In the genomic region with DNA sequence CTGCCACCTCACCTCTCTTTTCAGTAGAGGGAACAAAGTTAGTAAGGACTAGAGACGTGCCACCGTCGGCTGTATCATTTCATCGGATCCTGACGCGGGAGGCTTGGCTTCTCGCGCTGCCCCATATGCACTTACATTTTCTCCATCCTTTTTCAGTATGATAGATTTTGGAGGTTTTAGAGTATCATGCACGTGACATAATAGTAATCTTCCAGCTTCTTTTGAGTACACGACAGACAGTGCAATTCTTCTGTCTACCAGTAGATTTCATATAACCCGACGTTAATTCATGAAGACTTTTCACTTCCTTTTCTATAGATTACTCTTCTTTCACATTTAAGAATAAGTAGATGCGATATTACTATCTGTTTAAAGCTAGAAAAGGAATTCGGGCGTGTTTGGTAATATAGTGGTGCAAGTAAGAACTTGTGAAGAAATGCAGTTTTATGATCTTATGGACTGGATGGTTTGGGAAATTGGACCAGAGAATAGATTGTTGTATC, we compare ENCODE assay signal across 8 cellular contexts. TPM values are rescaled to one million over a fixed set of nuclear protein-coding genes. Genes with fewer than 3 reads are reported as not detected.
DNase-seq lines count a peak whose midpoint lies in the region; ATAC-seq, FAIRE-seq and TF ChIP-seq lines count a peak whose summit lies in the region.
"Had no signal": no experiment of that assay in that cellular context is flagged by ENCODE, and none has a peak within 500 bp of the region (broad histone marks: within the 10 kb centered on the region; RNA-seq: fewer than 3 reads in every experiment).

No MANE protein-coding gene starts in this region.

- no peaks in the 10 kb centered on the region for H3F3A ChIP-seq in PC-3 (ENCODE audit: low read length, unreplicated experiment)

- no peaks in the 10 kb centered on the region for H3K36me3 Mint-ChIP-seq in osteocyte (ENCODE audit: unreplicated experiment)

- no peak for TF ChIP-seq POLR2A in endothelial cell of umbilical vein (IDR thresholded peaks at IDR 0.05; ENCODE audit: low read depth, low read length)

- POLR2A ChIA-PET in PC-3 (lab: Charles Lee; ENCODE audit: unreplicated experiment), result no interaction called here
- POLR2A ChIA-PET in endothelial cell of umbilical vein (lab: Charles Lee), result no interaction called here

- ATAC-seq in GM19351 (IDR thresholded peaks at IDR 0.05; ENCODE audit: unreplicated experiment) (peak; percentile 38), PC-3 (no peak), HG03442 (IDR thresholded peaks at IDR 0.05; ENCODE audit: unreplicated experiment) (no peak), HG03565 (IDR thresholded peaks at IDR 0.05; ENCODE audit: unreplicated experiment) (no peak)

- dilution Hi-C loops in endothelial cell of umbilical vein (cut with MboI; ENCODE audit: extremely low pct_ligation_motif_present, low sequenced_read_pairs), result no loop called here

- peak overlapping the region; percentile 69 for H3K4me3 Mint-ChIP-seq in osteocyte (ENCODE audit: unreplicated experiment)

- no peaks in the 10 kb centered on the region for H3K9me2 ChIP-seq in PC-3 (replicated peaks; ENCODE audit: low read length)

- intact Hi-C loops in PC-3 (cut with micrococcal nuclease), result loop anchor here (2.0 to 5.0 kb wide), 2 partner anchors 48 to 107 kb away; no protein-coding TSS in a partner anchor
- intact Hi-C loops in endothelial cell of umbilical vein (cut with micrococcal nuclease), result loop anchor here (5.0 kb wide), 1 partner anchor 82 kb away; no protein-coding TSS in a partner anchor

- H3K79me2 ChIP-seq in PC-3 (ENCODE audit: low read length), result peaks cover 54% of the 10 kb centered on the region
- H3K79me2 ChIP-seq in endothelial cell of umbilical vein (ENCODE audit: control insufficient read depth, insufficient read depth, low read length), result no peaks in the 10 kb centered on the region

- H3K4me1 Mint-ChIP-seq in osteocyte (ENCODE audit: unreplicated experiment), result peaks cover 11% of the 10 kb centered on the region

- CTCF ChIA-PET in PC-3 (lab: Charles Lee), result interaction anchor here (0.6 to 0.7 kb wide), 3 partner anchors 241 to 1538 kb away, joined by 3 to 8 read pairs (median 5); no protein-coding TSS in a partner anchor
- CTCF ChIA-PET in endothelial cell of umbilical vein (lab: Charles Lee), result interaction anchor here (0.9 kb wide), 1 partner anchor 10 kb away, joined by 3 read pairs; no protein-coding TSS in a partner anchor

- peaks cover 3% of the 10 kb centered on the region; the same call in 1 of the 2 replicates for H3K9me3 ChIP-seq in PC-3 (ENCODE audit: low read length)
- no peaks in the 10 kb centered on the region for H3K9me3 ChIP-seq in endothelial cell of umbilical vein (replicated peaks; ENCODE audit: control insufficient read depth, insufficient read depth, low read length)

- peaks cover 11% of the 10 kb centered on the region for H3K9me3 Mint-ChIP-seq in osteocyte (ENCODE audit: unreplicated experiment)

- H3K27ac ChIP-seq in PC-3 (ENCODE audit: low read length), result peak overlapping the region; percentile 90
- no peak overlapping the region for H3K27ac ChIP-seq in endothelial cell of umbilical vein (ENCODE audit: insufficient read depth, low read depth, low read length)

- H3K36me3 ChIP-seq in PC-3 (ENCODE audit: low read depth, low read length), result no peaks in the 10 kb centered on the region
- no peaks in the 10 kb centered on the region for H3K36me3 ChIP-seq in endothelial cell of umbilical vein (ENCODE audit: control insufficient read depth in 2 of 2, extremely low read depth in 1 of 2, insufficient read depth in 2 of 2, low read length in 2 of 2)

- H3K4me2 ChIP-seq in PC-3 (ENCODE audit: low read length), result peak overlapping the region; percentile 96
- no peak overlapping the region for H3K4me2 ChIP-seq in endothelial cell of umbilical vein (ENCODE audit: insufficient read depth, low read length)

- H3K27me3 ChIP-seq in PC-3 (ENCODE audit: low read length) (no peaks in the 10 kb centered on the region), endothelial cell of umbilical vein (ENCODE audit: control insufficient read depth in 2 of 2, insufficient read depth in 2 of 2, low read length in 2 of 2) (peaks cover 47 to 66% of the 10 kb centered on the region in 2 experiments)

- H4K20me1 ChIP-seq in PC-3 (ENCODE audit: low read length) (peaks cover 13% of the 10 kb centered on the region; the same call in 1 of the 2 replicates), endothelial cell of umbilical vein (replicated peaks; ENCODE audit: control insufficient read depth, extremely low read depth, insufficient read depth, low read length) (no peaks in the 10 kb centered on the region)

- H3K4me3 ChIP-seq in PC-3 (ENCODE audit: low read length) (peak overlapping the region; percentile 100), endothelial cell of umbilical vein (replicated peaks in 1 of 3; ENCODE audit: insufficient read depth in 1 of 3, low read depth in 1 of 3, low read length in 3 of 3) (no peak overlapping the region)

- H3K27me3 Mint-ChIP-seq in osteocyte (ENCODE audit: unreplicated experiment), result peaks cover 67% of the 10 kb centered on the region

- H2AFZ ChIP-seq in PC-3 (ENCODE audit: low read length), result peak overlapping the region; percentile 91
- H2AFZ ChIP-seq in endothelial cell of umbilical vein (ENCODE audit: low read depth, low read length), result peak overlapping the region; percentile 8

- H3K4me1 ChIP-seq in PC-3 (ENCODE audit: insufficient read depth, low read length) (peaks cover 26% of the 10 kb centered on the region), endothelial cell of umbilical vein (ENCODE audit: control insufficient read depth, extremely low read depth, insufficient read depth, low read length) (peaks cover 13% of the 10 kb centered on the region)

- H3K9ac ChIP-seq in PC-3 (ENCODE audit: low read length) (peak overlapping the region; percentile 81), endothelial cell of umbilical vein (replicated peaks; ENCODE audit: extremely low read depth, insufficient read depth, low read length) (no peak overlapping the region)

- BruUV-seq in PC-3 (replicated peaks; lab: Mats Ljungman, UMichigan), result no TSS peak
- no TSS peak for BruUV-seq in endothelial cell of umbilical vein (replicated peaks; lab: Mats Ljungman, UMichigan)

- peak; percentile 46 for FAIRE-seq in endothelial cell of umbilical vein (lab: Jason Lieb, UNC)

- DNase-seq in PC-3 (no peak), endothelial cell of umbilical vein (ENCODE audit: low read depth, low spot score) (no peak), osteocyte (ENCODE audit: extremely low spot score, unreplicated experiment) (no peak), glomerular visceral epithelial cell (ENCODE audit: extremely low spot score) (no peak)

- H3K9me1 ChIP-seq in endothelial cell of umbilical vein (replicated peaks; ENCODE audit: control insufficient read depth, extremely low read depth, insufficient read depth, low read length), result no peaks in the 10 kb centered on the region

- H3K27ac Mint-ChIP-seq in osteocyte (ENCODE audit: unreplicated experiment), result no peak overlapping the region

- TF ChIP-seq CTCF in PC-3 (conservative IDR thresholded peaks at IDR 0.05; ENCODE audit: low read depth, low read length) (no peak; the same call in 1 of the 2 replicates), endothelial cell of umbilical vein (IDR thresholded peaks at IDR 0.05; ENCODE audit: extremely low read depth in 1 of 2, insufficient read depth in 1 of 2, low read depth in 1 of 2, low read length in 2 of 2) (no peak), osteocyte (IDR thresholded peaks at IDR 0.05) (no peak)

TF ChIP-seq in endothelial cell of umbilical vein, 7 proteins besides CTCF, POLR2A, EP300 and RAD21:
- TF ChIP-seq FOS (IDR thresholded peaks at IDR 0.05; ENCODE audit: borderline replicate concordance, insufficient read depth, low read length), result no peak
- peak; percentile 90 for TF ChIP-seq EZH2 (IDR thresholded peaks at IDR 0.05; ENCODE audit: borderline replicate concordance, low read depth, low read length, severe bottlenecking)

RNA-seq across cellular contexts. Expression of gene CDS1, which starts 1.0 kb away (rescaled TPM):
- total RNA-seq in PC-3 (2014; rRNA removed), result 10.4 and 11.2 TPM in 2 replicates
- total RNA-seq in endothelial cell of umbilical vein, result 0.07 TPM in 1 of 2 replicates, not detected in the other
- 0.01 TPM in 1 of 2 replicates, not detected in the other for polyA plus RNA-seq in endothelial cell of umbilical vein
- polyA plus RNA-seq in endothelial cell of umbilical vein (2011; cell fraction: cytosol; rRNA removed), result not detected in 2 replicates
- polyA plus RNA-seq in endothelial cell of umbilical vein (2011; cell fraction: nucleus; rRNA removed), result not detected in 2 replicates
- polyA plus RNA-seq in endothelial cell of umbilical vein (2012), result not detected in 2 replicates
- polyA minus RNA-seq in endothelial cell of umbilical vein, result not detected in 2 replicates
- 0.92 TPM for polyA minus RNA-seq in endothelial cell of umbilical vein (2011; cell fraction: cytosol; rRNA and poly(A)+ RNA removed)
- not detected in 2 replicates for polyA minus RNA-seq in endothelial cell of umbilical vein (2011; cell fraction: nucleus; rRNA and poly(A)+ RNA removed)
- not detected in 2 replicates for total RNA-seq in osteocyte
- total RNA-seq: T-helper 2 cell treated with Interferon-gamma antibody and Interleukin-4, amounts not matched to agents 100 ng/mL and 5 ng/mL, for 36 hours had no signal

Comparison
In these comparisons a context has a peak if more than half of its experiments do, and no peak if none do; other contexts are left out.
1. RNA of gene CDS1, which starts 1.0 kb away (total RNA-seq): 10.4 to 11.2 TPM in PC-3; 0.07 TPM in endothelial cell of umbilical vein and not detected in osteocyte; every median in the first group is over 10 times any median in the second.